ENCODE assay signal across 14 cellular contexts in genomic region chr1:6495540-6496359, GRCh38. TPM values are rescaled to one million over a fixed set of nuclear protein-coding genes. Genes with fewer than 3 reads are reported as not detected.
DNase-seq lines count a peak whose midpoint lies in the region; ATAC-seq and TF ChIP-seq lines count a peak whose summit lies in the region.
"Had no signal": no experiment of that assay in that cellular context is flagged by ENCODE, and none has a peak within 500 bp of the region (broad histone marks: within the 10 kb centered on the region; RNA-seq: fewer than 3 reads in every experiment).

No MANE protein-coding gene starts in this region.

- no peak for TF ChIP-seq POLR2A in esophagus squamous epithelium (IDR thresholded peaks at IDR 0.05)

- H3K27ac ChIP-seq in RWPE1 (peak overlapping the region; percentile 100), esophagus squamous epithelium (peak overlapping the region in 1 of 4 donors; percentile 71)

- no peaks in the 10 kb centered on the region for H3K36me3 ChIP-seq in esophagus squamous epithelium

- no peaks in the 10 kb centered on the region for H3K9me3 Mint-ChIP-seq in osteocyte (ENCODE audit: unreplicated experiment)
- H3K9me3 Mint-ChIP-seq: stimulated activated naive CD8-positive, alpha-beta T cell treated with anti-CD3 and anti-CD28 coated beads, Interleukin-15, Interleukin-2, amounts not matched to agents 100 ng/mL and 50 ng/mL, for 24 hours had no signal

- no peaks in the 10 kb centered on the region for H3K9me3 ChIP-seq in esophagus squamous epithelium

- CTCF ChIA-PET in RWPE1 (lab: Yijun Ruan, JAX), result interaction anchor here (0.5 kb wide), 1 partner anchor 42 kb away, joined by 3 read pairs; no protein-coding TSS in a partner anchor

- TF ChIP-seq CTCF in RWPE1 (conservative IDR thresholded peaks at IDR 0.05; ENCODE audit: low read depth), result no peak
- TF ChIP-seq CTCF in esophagus squamous epithelium (IDR thresholded peaks at IDR 0.05), result no peak
- no peak for TF ChIP-seq CTCF in osteocyte (IDR thresholded peaks at IDR 0.05)

- peaks cover 0 to 15% (median 0%) of the 10 kb centered on the region in 4 donors for H3K27me3 ChIP-seq in esophagus squamous epithelium

- peaks cover 65% of the 10 kb centered on the region for H3K4me1 Mint-ChIP-seq in osteocyte (ENCODE audit: unreplicated experiment)

- H3K4me3 Mint-ChIP-seq in osteocyte (ENCODE audit: unreplicated experiment), result peak overlapping the region; percentile 74

- peak overlapping the region; percentile 51 to 84 (median 61) for H3K4me3 ChIP-seq in esophagus squamous epithelium

- no peaks in the 10 kb centered on the region for H3K27me3 Mint-ChIP-seq in osteocyte (ENCODE audit: unreplicated experiment)
- H3K27me3 Mint-ChIP-seq: stimulated activated naive CD8-positive, alpha-beta T cell treated with anti-CD3 and anti-CD28 coated beads, Interleukin-15, Interleukin-2, amounts not matched to agents 100 ng/mL and 50 ng/mL, for 24 hours had no signal

- no peak for ATAC-seq in GM21825 (IDR thresholded peaks at IDR 0.05; ENCODE audit: unreplicated experiment)

- POLR2A ChIA-PET in RWPE1 (lab: Yijun Ruan, JAX; ENCODE audit: low non-redundant PET), result no interaction called here

- DNase-seq in ELF-1 (ENCODE audit: low read depth, low spot score) (peak; percentile 62), RWPE1 (ENCODE audit: low spot score) (no peak), esophagus squamous epithelium (lab: John Stamatoyannopoulos, UW) (no peak), osteocyte (ENCODE audit: extremely low spot score, unreplicated experiment) (no peak), SKM-1 (lab: John Stamatoyannopoulos, UW; ENCODE audit: unreplicated experiment) (no peak), NCI-H2029 (lab: John Stamatoyannopoulos, UW) (no peak), pons (ENCODE audit: low spot score) (no peak)
- DNase-seq: activated CD4-positive, alpha-beta T cell treated with anti-CD3 and anti-CD28 coated beads, Interleukin-2, amount 50 U/mL, for 4 hours; EL; MV-4-11; NCI-H526 treated with DMSO at 0.1 percent for 48 hours had no signal

- WGBS in esophagus squamous epithelium, 2 donors, result 47 to 70% methylated on average over 6 of the region's 14 CpGs

- peak overlapping the region; percentile 60 for H3K27ac Mint-ChIP-seq in osteocyte (ENCODE audit: unreplicated experiment)
- H3K27ac Mint-ChIP-seq: stimulated activated naive CD8-positive, alpha-beta T cell treated with anti-CD3 and anti-CD28 coated beads, Interleukin-15, Interleukin-2, amounts not matched to agents 100 ng/mL and 50 ng/mL, for 24 hours had no signal

- peaks cover 35 to 73% (median 38%) of the 10 kb centered on the region in 3 donors for H3K4me1 ChIP-seq in esophagus squamous epithelium

- intact Hi-C loops in esophagus squamous epithelium (cut with DNase I), result no loop called here

- H3K36me3 Mint-ChIP-seq in osteocyte (ENCODE audit: unreplicated experiment), result no peaks in the 10 kb centered on the region

RNA-seq across cellular contexts. Expression of gene PLEKHG5, which starts 4.3 kb away (rescaled TPM):
- total RNA-seq in esophagus squamous epithelium (10 to 100 TPM; 24.3 to 37.8 (median 32.6) TPM), osteocyte (33.0 and 34.9 TPM in 2 replicates)

RNA-seq across cellular contexts. Expression of gene TNFRSF25, which starts 29.8 kb away (rescaled TPM):
- total RNA-seq in esophagus squamous epithelium (10 to 100 TPM; 22.1 to 47.3 (median 34.3) TPM), osteocyte (26.4 and 27.9 TPM in 2 replicates)

RNA-seq across cellular contexts. Expression of gene NOL9, which starts 58.6 kb away (rescaled TPM):
- total RNA-seq in esophagus squamous epithelium (10 to 100 TPM; 13.0 to 36.4 (median 22.3) TPM), osteocyte (33.5 and 36.3 TPM in 2 replicates)

RNA-seq across cellular contexts. Expression of gene TAS1R1, which starts 59.4 kb away (rescaled TPM):
- total RNA-seq in esophagus squamous epithelium (not detected), osteocyte (not detected in 2 replicates)
- total RNA-seq: frontal cortex had no signal
